Comparison of ENCODE assay signal across 11 cellular contexts in genomic region chr5:137040641-137041340, GRCh38.
"Had no signal": no experiment of that assay in that cellular context is flagged by ENCODE, and none has a peak within 500 bp of the region (broad histone marks: within the 10 kb centered on the region; RNA-seq: fewer than 3 reads in every experiment).

No MANE protein-coding gene starts in this region.

- H3K79me2 ChIP-seq: parathyroid adenoma had no signal

- FAIRE-seq: endothelial cell of umbilical vein had no signal

- H3K27me3 ChIP-seq: transverse colon had no signal

- DNase-seq: activated effector memory CD4-positive, alpha-beta T cell treated with Interleukin-2 at 50 U/mL for 16 hours; activated T-cell treated with anti-CD3 and anti-CD28 coated beads, Interleukin-2, amount 50 U/mL, for 1 hour; amniotic stem cell; midbrain; T-helper 17 cell; transverse colon had no signal

- H3K27ac ChIP-seq: parathyroid adenoma, transverse colon had no signal

- H3K9me3 ChIP-seq: transverse colon had no signal

- H3K4me3 ChIP-seq: lung, smooth muscle cell, transverse colon had no signal

- H3K4me1 ChIP-seq: parathyroid adenoma, transverse colon had no signal

- H3K4me2 ChIP-seq: smooth muscle cell had no signal

- H2AFZ ChIP-seq: parathyroid adenoma had no signal

- H3K9ac ChIP-seq: parathyroid adenoma had no signal

- ATAC-seq: stimulated activated effector memory CD8-positive, alpha-beta T cell treated with anti-CD3 and anti-CD28 coated beads, Interleukin-12 subunit alpha, Interleukin-12 subunit beta, amount 100 ng/mL, for 72 hours; T-helper 17 cell had no signal

- H3K36me3 ChIP-seq: transverse colon had no signal
